Comparison of ENCODE assay signal across 14 cellular contexts in the genomic region with DNA sequence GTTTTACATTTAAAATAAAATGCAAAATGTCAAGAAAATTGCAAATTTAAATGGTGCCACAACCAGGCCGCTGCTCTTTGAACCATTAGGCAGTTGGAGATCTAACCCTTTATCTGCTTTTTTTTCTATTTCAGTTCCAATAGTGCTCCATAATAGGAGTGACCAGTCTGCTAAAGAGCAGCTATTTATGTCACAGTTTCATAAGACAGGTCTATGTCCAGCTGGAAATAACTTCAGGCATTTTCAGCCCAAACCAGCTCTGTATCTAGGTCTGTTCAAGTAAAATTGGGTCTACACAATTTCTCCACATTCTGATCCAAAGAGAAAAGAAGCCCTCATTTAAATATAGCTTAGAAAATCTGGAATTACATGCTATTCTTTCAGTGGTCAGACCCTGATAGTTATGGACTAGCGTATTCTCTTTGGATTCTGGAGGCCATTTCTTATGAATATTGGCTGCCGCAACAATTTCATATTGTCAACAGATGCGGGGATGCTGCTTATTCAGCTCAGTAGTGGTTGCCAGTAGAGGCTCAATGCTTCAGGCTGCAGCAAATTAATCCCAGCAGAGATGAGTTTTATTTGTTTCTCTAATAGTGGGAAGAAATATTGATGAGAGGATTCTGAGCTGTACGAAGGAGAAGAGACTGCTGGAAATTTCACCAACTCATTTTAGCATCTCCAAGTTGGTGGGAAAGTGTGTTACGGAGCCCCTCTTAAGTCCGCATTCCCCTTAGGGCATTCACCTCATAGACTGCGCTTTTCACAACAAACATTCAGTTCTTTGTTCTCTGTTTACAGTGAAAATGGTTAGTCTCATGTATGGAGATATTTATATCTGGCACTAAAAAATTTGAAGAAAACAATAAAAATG.
DNase-seq lines count a peak whose midpoint lies in the region; ATAC-seq, FAIRE-seq and TF ChIP-seq lines count a peak whose summit lies in the region.
"Had no signal": no experiment of that assay in that cellular context is flagged by ENCODE, and none has a peak within 500 bp of the region (broad histone marks: within the 10 kb centered on the region; RNA-seq: fewer than 3 reads in every experiment).

No MANE protein-coding gene starts in this region.

- in situ Hi-C loops in GM13976 (cut with MboI; ENCODE audit: low sequenced_read_pairs, unreplicated experiment) = no loop called here

- H3K36me3 ChIP-seq in cardiac muscle cell (no peaks in the 10 kb centered on the region), psoas muscle (ENCODE audit: insufficient read depth in 1 of 2, low read depth in 1 of 2) (no peaks in the 10 kb centered on the region)
- H3K36me3 ChIP-seq: BE2C, MG63 had no signal

- no peak for DNase-seq in D721Med (ENCODE audit: insufficient read length, low spot score)
- DNase-seq in cardiac muscle cell (ENCODE audit: low read depth in 1 of 2, low spot score in 1 of 2) = no peak
- DNase-seq in psoas muscle = no peak
- no peak for DNase-seq in GM13976 (ENCODE audit: low spot score)
- no peak for DNase-seq in HPDE6-E6E7 (ENCODE audit: extremely low spot score)
- DNase-seq in NCI-H345 treated with DMSO at 0.1 percent for 48 hours (lab: John Stamatoyannopoulos, UW; ENCODE audit: unreplicated experiment) = no peak
- DNase-seq: activated CD4-positive, alpha-beta T cell treated with anti-CD3 and anti-CD28 coated beads, Interleukin-2, amount 50 U/mL, for 4 hours; BE2C; H9; MG63; NCI-H2171; T-helper 2 cell had no signal

- peak overlapping the region; percentile 76 for H3K27ac ChIP-seq in angular gyrus (ENCODE audit: low read depth, low read length)
- peak overlapping the region; percentile 69 for H3K27ac ChIP-seq in cardiac muscle cell
- H3K27ac ChIP-seq in psoas muscle = peak overlapping the region; percentile 13

- ATAC-seq in psoas muscle (peak in 3 of 4 donors; percentile 47 to 83 (median 48)), HG03442 (IDR thresholded peaks at IDR 0.05; ENCODE audit: unreplicated experiment) (no peak)

- no peak overlapping the region for H3K4me3 ChIP-seq in cardiac muscle cell
- peak overlapping the region; percentile 29 for H3K4me3 ChIP-seq in psoas muscle
- H3K4me3 ChIP-seq: MG63 had no signal

- no peaks in the 10 kb centered on the region for H3K27me3 ChIP-seq in cardiac muscle cell
- no peaks in the 10 kb centered on the region for H3K27me3 ChIP-seq in psoas muscle (ENCODE audit: insufficient read depth in 3 of 3, low read length in 2 of 3)
- H3K27me3 ChIP-seq: BE2C, MG63 had no signal

- H3K4me1 ChIP-seq in cardiac muscle cell (ENCODE audit: low read depth) = peaks cover 13% of the 10 kb centered on the region
- H3K4me1 ChIP-seq in psoas muscle = peaks cover 3% of the 10 kb centered on the region
- H3K4me1 ChIP-seq: BE2C had no signal

- intact Hi-C loops in psoas muscle (cut with DNase I) = no loop called here

- no peaks in the 10 kb centered on the region for H3K9me3 ChIP-seq in cardiac muscle cell (ENCODE audit: low read depth)
- no peaks in the 10 kb centered on the region for H3K9me3 ChIP-seq in psoas muscle
- H3K9me3 ChIP-seq: BE2C, MG63 had no signal

- WGBS in psoas muscle, 3 donors = 45 to 55% (median 50%) methylated on average over 8 of the region's 8 CpGs

- TF ChIP-seq CTCF in D721Med (IDR thresholded peaks at IDR 0.05; ENCODE audit: insufficient read depth, missing control alignments) (no peak), cardiac muscle cell (IDR thresholded peaks at IDR 0.05; ENCODE audit: low read depth, low read length) (no peak), psoas muscle (IDR thresholded peaks at IDR 0.05) (no peak), GM13976 (IDR thresholded peaks at IDR 0.05; ENCODE audit: borderline replicate concordance, control extremely low read depth, extremely low read depth, insufficient read depth, missing control alignments) (no peak)

- peak; percentile 83 for FAIRE-seq in D721Med (lab: Jason Lieb, UNC)

Comparison
In these comparisons a context has a peak if more than half of its experiments do, and no peak if none do; other contexts are left out.
1. H3K27ac ChIP-seq: peak in every context shown above with its lines; median percentile 76 in angular gyrus; 69 in cardiac muscle cell; 13 in psoas muscle.